16 cellular contexts compared by ENCODE assay signal in the genomic region with DNA sequence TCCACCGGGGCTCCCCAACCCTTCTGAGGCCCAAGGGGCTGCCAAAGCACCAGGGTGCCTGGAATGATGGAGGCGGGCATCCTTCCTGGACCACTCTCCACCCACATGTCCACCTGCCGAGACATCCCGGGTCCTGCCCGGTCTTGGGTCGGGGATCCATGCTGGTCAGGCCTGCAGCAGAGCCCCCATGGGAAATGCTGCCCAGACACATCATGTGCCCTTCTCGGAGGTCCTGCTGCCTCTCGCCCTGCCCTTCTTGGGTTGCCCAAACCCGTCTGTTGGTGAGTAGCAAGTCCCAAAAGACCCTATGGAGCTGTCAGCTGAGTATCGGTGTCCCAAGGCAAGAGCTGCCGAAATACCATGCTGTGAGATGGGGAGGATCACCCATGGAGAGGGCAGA. TPM values are rescaled to one million over a fixed set of nuclear protein-coding genes. Genes with fewer than 3 reads are reported as not detected.
DNase-seq lines count a peak whose midpoint lies in the region; ATAC-seq lines count a peak whose summit lies in the region.
"Had no signal": no experiment of that assay in that cellular context is flagged by ENCODE, and none has a peak within 500 bp of the region (broad histone marks: within the 10 kb centered on the region; RNA-seq: fewer than 3 reads in every experiment).

No MANE protein-coding gene starts in this region.

- H2BK120ac ChIP-seq in neuronal stem cell (ENCODE audit: low read depth, low read length) = no peak overlapping the region

- H2BK15ac ChIP-seq in neuronal stem cell (ENCODE audit: low read length) = no peak overlapping the region

- H3K27ac ChIP-seq in neuronal stem cell (replicated peaks; ENCODE audit: low read length) = no peak overlapping the region
- H3K27ac ChIP-seq: 22Rv1, BLaER1, C4-2B, GM23248 had no signal

- H3K9me3 ChIP-seq in neuronal stem cell (replicated peaks in 1 of 2; ENCODE audit: control insufficient read depth in 2 of 2, insufficient read depth in 1 of 2, low read depth in 1 of 2, low read length in 2 of 2) = no peaks in the 10 kb centered on the region
- H3K9me3 ChIP-seq: BLaER1, Caco-2 had no signal

- H3K4me3 ChIP-seq in neuronal stem cell (ENCODE audit: low read length in 2 of 2) = no peak overlapping the region
- H3K4me3 ChIP-seq: BLaER1, GM23248 had no signal

- H3K23ac ChIP-seq in neuronal stem cell (ENCODE audit: low read depth, low read length, poor library complexity) = no peak overlapping the region

- H3K79me1 ChIP-seq in neuronal stem cell (ENCODE audit: low read depth, low read length) = no peaks in the 10 kb centered on the region

- H3K27me3 ChIP-seq in neuronal stem cell (ENCODE audit: control insufficient read depth in 3 of 3, insufficient read depth in 3 of 3, low read depth in 1 of 3, low read length in 3 of 3) = no peaks in the 10 kb centered on the region
- H3K27me3 ChIP-seq: BLaER1 had no signal

- no peak overlapping the region for H2BK5ac ChIP-seq in neuronal stem cell (ENCODE audit: low read length)

- no CpG with 5 or more reads among the region's 11 CpGs for WGBS in neuronal stem cell (ENCODE audit: extremely low coverage in 2 of 2, insufficient read length in 2 of 2, insufficient replicate concordance in 1 of 2), 2 donors

- no peak overlapping the region for H3K14ac ChIP-seq in neuronal stem cell (ENCODE audit: low read length)

- no peak overlapping the region for H2AFZ ChIP-seq in neuronal stem cell (ENCODE audit: low read length)
- H2AFZ ChIP-seq: GM23248 had no signal

- H3K4me2 ChIP-seq in neuronal stem cell (ENCODE audit: insufficient read depth, low read length, poor library complexity, severe bottlenecking) = no peak overlapping the region

- no peaks in the 10 kb centered on the region for H3K4me1 ChIP-seq in neuronal stem cell (ENCODE audit: control insufficient read depth in 2 of 2, insufficient read depth in 1 of 2, low read depth in 1 of 2, low read length in 2 of 2)
- H3K4me1 ChIP-seq: Caco-2 had no signal

- H4K91ac ChIP-seq in neuronal stem cell (ENCODE audit: low read depth, low read length, poor library complexity) = no peak overlapping the region

- no peak overlapping the region for H3K18ac ChIP-seq in neuronal stem cell (ENCODE audit: low read length)

- no peak overlapping the region for H2BK12ac ChIP-seq in neuronal stem cell (ENCODE audit: low read length)

- DNase-seq in activated effector memory CD4-positive, alpha-beta T cell treated with anti-CD3 and anti-CD28 coated beads, Interleukin-2, amount 50 U/mL, for 16 hours = peak; percentile 42
- no peak for DNase-seq in activated effector memory CD4-positive, alpha-beta T cell treated with Interleukin-2 at 50 U/mL for 16 hours
- DNase-seq in left cardiac atrium (peak; percentile 10), left ventricle myocardium superior (no peak), neuronal stem cell (ENCODE audit: low spot score) (no peak), NCI-H82 treated with DMSO at 0.1 percent for 48 hours (lab: John Stamatoyannopoulos, UW; ENCODE audit: unreplicated experiment) (no peak)
- DNase-seq: Caco-2; CD4-positive, CD25-positive, alpha-beta regulatory T cell; CD8-positive, alpha-beta T cell; DND-41; GM23248; H7; HCEC 1CT had no signal

- no peak for ATAC-seq in left cardiac atrium
- no peak for ATAC-seq in left ventricle myocardium superior
- ATAC-seq: CD8-positive, alpha-beta T cell had no signal

- H4K8ac ChIP-seq in neuronal stem cell (ENCODE audit: low read depth, low read length) = no peak overlapping the region

- H2AK5ac ChIP-seq in neuronal stem cell (ENCODE audit: low read depth, low read length) = peak overlapping the region; percentile 24

- peaks cover 0 to 12% of the 10 kb centered on the region in 2 donors for H3K36me3 ChIP-seq in neuronal stem cell (replicated peaks in 1 of 2; ENCODE audit: control insufficient read depth in 2 of 2, insufficient read depth in 2 of 2, low read length in 2 of 2)
- H3K36me3 ChIP-seq: BLaER1 had no signal

- H3K4ac ChIP-seq in neuronal stem cell (ENCODE audit: low read length) = no peak overlapping the region

- intact Hi-C loops in left cardiac atrium (cut with DNase I) = loop anchor here in 1 of 2 donors (10.0 kb wide), 1 partner anchor 82 kb away; no protein-coding TSS in a partner anchor
- intact Hi-C loops in left ventricle myocardium superior (cut with micrococcal nuclease) = no loop called here

- H3K9ac ChIP-seq in neuronal stem cell (ENCODE audit: low read depth, low read length, poor library complexity) = no peak overlapping the region
- H3K9ac ChIP-seq: BLaER1, GM23248 had no signal

RNA-seq across cellular contexts. Expression of gene GAA, which starts 14.8 kb away (rescaled TPM):
- 10 to 100 TPM; 43.8 to 48.7 TPM for total RNA-seq in left cardiac atrium
- 45.8 TPM for total RNA-seq in left ventricle myocardium superior
- polyA plus RNA-seq in neuronal stem cell (2013, experiment 1 of 2) = 50.1 TPM
- 49.6 TPM for polyA plus RNA-seq in neuronal stem cell (2013, experiment 2 of 2)

RNA-seq across cellular contexts. Expression of gene CCDC40, which starts 50.2 kb away (rescaled TPM):
- total RNA-seq in left cardiac atrium (1 to 10 TPM; 5.9 to 9.8 TPM), left ventricle myocardium superior (5.8 TPM)
- polyA plus RNA-seq in neuronal stem cell (2013, experiment 1 of 2) = 5.8 TPM
- 6.3 TPM for polyA plus RNA-seq in neuronal stem cell (2013, experiment 2 of 2)
- polyA plus RNA-seq: CD4-positive, CD25-positive, alpha-beta regulatory T cell had no signal

RNA-seq across cellular contexts. Expression of gene TBC1D16, which starts 50.9 kb away (rescaled TPM):
- total RNA-seq in left cardiac atrium (10 to 100 TPM; 29.9 to 30.9 TPM), left ventricle myocardium superior (13.1 TPM)
- 23.3 TPM for polyA plus RNA-seq in neuronal stem cell (2013, experiment 1 of 2)
- 22.9 TPM for polyA plus RNA-seq in neuronal stem cell (2013, experiment 2 of 2)

Comparison
In these comparisons a context has a peak if more than half of its experiments do, and no peak if none do; other contexts are left out.
1. DNase-seq: peak in activated effector memory CD4-positive, alpha-beta T cell treated with anti-CD3 and anti-CD28 coated beads, Interleukin-2, amount 50 U/mL, for 16 hours (single experiment) and left cardiac atrium (single experiment); none in activated effector memory CD4-positive, alpha-beta T cell treated with Interleukin-2 at 50 U/mL for 16 hours (single experiment), left ventricle myocardium superior (single experiment), neuronal stem cell (single experiment) and NCI-H82 treated with DMSO at 0.1 percent for 48 hours (single experiment).